ENCODE assay signal across 9 cellular contexts in genomic region chr9:84670106-84670800, GRCh38. TPM values are rescaled to one million over a fixed set of nuclear protein-coding genes. Genes with fewer than 3 reads are reported as not detected.
A peak's percentile ranks its signal among the peaks of the same experiment; 100 is the strongest.
DNase-seq lines count a peak whose midpoint lies in the region; FAIRE-seq and TF ChIP-seq lines count a peak whose summit lies in the region.
"Had no signal": no experiment of that assay in that cellular context is flagged by ENCODE, and none has a peak within 500 bp of the region (broad histone marks: within the 10 kb centered on the region; RNA-seq: fewer than 3 reads in every experiment).

No MANE protein-coding gene starts in this region.

- no peaks in the 10 kb centered on the region for H3K9me3 ChIP-seq in kidney (ENCODE audit: control insufficient read depth in 1 of 2, low read length in 2 of 2)
- H3K9me3 ChIP-seq in subcutaneous abdominal adipose tissue (ENCODE audit: control insufficient read depth in 5 of 5, low read length in 5 of 5) = no peaks in the 10 kb centered on the region

- H3K9ac ChIP-seq in kidney (ENCODE audit: low read length in 2 of 2) (peak overlapping the region; percentile 5 to 42), subcutaneous abdominal adipose tissue (ENCODE audit: low read length in 5 of 5) (peak overlapping the region in 4 of 5 donors; percentile 53 to 86 (median 68))

- H3K4me1 Mint-ChIP-seq in brain = peaks cover 38% of the 10 kb centered on the region

- TF ChIP-seq CTCF in brain (conservative IDR thresholded peaks at IDR 0.05) (no peak), kidney (IDR thresholded peaks at IDR 0.05; ENCODE audit: borderline replicate concordance, extremely low read depth, insufficient read depth) (no peak)

- peaks cover 0 to 10% (median 3%) of the 10 kb centered on the region in 5 donors for H3K27me3 ChIP-seq in subcutaneous abdominal adipose tissue (ENCODE audit: control insufficient read depth in 5 of 5, insufficient read depth in 4 of 5, low read length in 5 of 5)

- DNase-seq in NCI-H2227 (lab: John Stamatoyannopoulos, UW; ENCODE audit: unreplicated experiment) (peak; percentile 14), NCI-H2227 treated with DMSO at 0.1 percent for 48 hours (lab: John Stamatoyannopoulos, UW) (no peak), kidney (peak; percentile 74), AML-193 (lab: John Stamatoyannopoulos, UW) (no peak), NOMO-1 treated with DMSO at 0.1 percent for 48 hours (lab: John Stamatoyannopoulos, UW; ENCODE audit: unreplicated experiment) (no peak), COR-L47 (lab: John Stamatoyannopoulos, UW) (no peak)
- DNase-seq: T-helper 1 cell had no signal

- H3K36me3 Mint-ChIP-seq in brain = peaks cover under 1% of the 10 kb centered on the region

- peak overlapping the region; percentile 86 to 98 (median 95) for H3K4me3 Mint-ChIP-seq in brain

- peak overlapping the region; percentile 32 to 52 for H3K27ac ChIP-seq in kidney (ENCODE audit: low read depth in 2 of 2, low read length in 2 of 2)
- H3K27ac ChIP-seq in subcutaneous abdominal adipose tissue (ENCODE audit: low read depth, low read length) = peak overlapping the region; percentile 86

- peak overlapping the region; percentile 56 to 98 (median 91) for H3K27ac Mint-ChIP-seq in brain

- H3K4me3 ChIP-seq in kidney (ENCODE audit: low read length in 2 of 2) (peak overlapping the region; percentile 63 to 78), subcutaneous abdominal adipose tissue (ENCODE audit: low read depth in 1 of 5, low read length in 5 of 5) (peak overlapping the region; percentile 77 to 93 (median 86))

- H3K4me1 ChIP-seq in kidney (ENCODE audit: control insufficient read depth in 1 of 2, insufficient read depth in 1 of 2, low read depth in 1 of 2, low read length in 2 of 2) (peaks cover 7 to 18% of the 10 kb centered on the region in 2 donors), subcutaneous abdominal adipose tissue (ENCODE audit: control insufficient read depth in 5 of 5, insufficient read depth in 5 of 5, low read length in 5 of 5) (peaks cover 2 to 72% (median 60%) of the 10 kb centered on the region in 5 donors)

- FAIRE-seq in kidney (lab: Jason Lieb, UNC) = no peak

- intact Hi-C loops in kidney (cut with DNase I) = no loop called here

- peaks cover 24% of the 10 kb centered on the region for H3K27me3 Mint-ChIP-seq in brain

- H3K9me3 Mint-ChIP-seq in brain = peaks cover 6 to 11% (median 8%) of the 10 kb centered on the region in 5 experiments

- H3K36me3 ChIP-seq in kidney (ENCODE audit: control insufficient read depth in 1 of 2, insufficient read depth in 2 of 2, low read length in 2 of 2) (no peaks in the 10 kb centered on the region), subcutaneous abdominal adipose tissue (ENCODE audit: control insufficient read depth in 5 of 5, insufficient read depth in 5 of 5, low read length in 5 of 5) (no peaks in the 10 kb centered on the region)

RNA-seq across cellular contexts. Expression of gene NTRK2, which starts 0.7 kb away (rescaled TPM):
- polyA plus RNA-seq in brain (ENCODE audit: insufficient read depth, low read depth, low replicate concordance) = 58.8 TPM
- total RNA-seq in kidney = 41.2 TPM
- 20.0 TPM for polyA plus RNA-seq in kidney (ENCODE audit: insufficient read depth, low read depth, low replicate concordance)

Comparison
In these comparisons a context has a peak if more than half of its experiments do, and no peak if none do; other contexts are left out.
1. DNase-seq: peak in NCI-H2227 (single experiment) and kidney (single experiment); none in NCI-H2227 treated with DMSO at 0.1 percent for 48 hours (single experiment), AML-193 (0 of 2), NOMO-1 treated with DMSO at 0.1 percent for 48 hours (single experiment) and COR-L47 (single experiment).